17 cellular contexts compared by ENCODE assay signal in the genomic region with DNA sequence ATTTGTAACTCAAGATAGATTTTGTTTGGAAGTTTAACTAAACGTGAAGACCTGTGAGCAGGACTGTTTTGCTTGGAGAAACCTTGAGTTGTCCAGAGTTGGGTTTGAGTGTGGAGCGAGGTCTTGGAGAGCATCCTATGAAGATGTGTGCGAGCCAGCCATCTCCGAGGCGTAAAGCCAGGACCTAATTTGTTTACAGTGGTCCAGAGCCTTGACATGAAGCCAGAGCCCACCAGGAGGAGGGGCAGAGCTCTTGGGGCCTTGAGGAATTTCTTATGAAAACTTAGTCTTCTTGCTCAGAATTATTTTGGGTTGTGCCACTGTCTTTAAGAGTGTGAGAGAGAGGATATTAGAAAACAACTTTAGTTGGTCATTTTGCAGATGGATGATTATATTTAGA. TPM values are rescaled to one million over a fixed set of nuclear protein-coding genes. Genes with fewer than 3 reads are reported as not detected.
DNase-seq lines count a peak whose midpoint lies in the region; ATAC-seq and TF ChIP-seq lines count a peak whose summit lies in the region.
"Had no signal": no experiment of that assay in that cellular context is flagged by ENCODE, and none has a peak within 500 bp of the region (broad histone marks: within the 10 kb centered on the region; RNA-seq: fewer than 3 reads in every experiment).

No MANE protein-coding gene starts in this region.

- DNase-seq in activated T-cell treated with anti-CD3 and anti-CD28 coated beads, Interleukin-2, amount 50 U/mL, for 24 hours, result no peak
- DNase-seq in activated T-cell treated with anti-CD3 and anti-CD28 coated beads, Interleukin-2, amount 50 U/mL, for 72 hours, result no peak
- DNase-seq in T-helper 17 cell (no peak), hepatocyte (ENCODE audit: low spot score) (no peak), NCI-H226 (no peak), NCI-H2171 (lab: John Stamatoyannopoulos, UW) (no peak)
- no peak for DNase-seq in activated CD4-positive, alpha-beta T cell treated with anti-CD3 and anti-CD28 coated beads for 4 hours
- DNase-seq: BE2C, DND-41, NCI-H1436, NCI-H2029, NCI-H510A, NCI-H774, PC-9 had no signal

- H3K79me2 ChIP-seq in hepatocyte, result peaks cover 100% of the 10 kb centered on the region

- no peak for TF ChIP-seq CTCF in hepatocyte (IDR thresholded peaks at IDR 0.05; ENCODE audit: poor library complexity)

- H3K9ac ChIP-seq in stomach smooth muscle (ENCODE audit: low read length in 2 of 2), result no peak overlapping the region

- peaks cover 99% of the 10 kb centered on the region for H4K20me1 ChIP-seq in hepatocyte (ENCODE audit: insufficient read depth, poor library complexity, severe bottlenecking)

- H3K9me3 Mint-ChIP-seq in activated T-cell treated with anti-CD3 and anti-CD28 coated beads, Interleukin-2, amount 50 U/mL, for 24 hours, result no peaks in the 10 kb centered on the region
- no peaks in the 10 kb centered on the region for H3K9me3 Mint-ChIP-seq in activated T-cell treated with anti-CD3 and anti-CD28 coated beads, Interleukin-2, amount 50 U/mL, for 72 hours

- H3K27me3 ChIP-seq in hepatocyte (no peaks in the 10 kb centered on the region), stomach smooth muscle (ENCODE audit: control insufficient read depth in 1 of 2, insufficient read depth in 2 of 2, low read length in 2 of 2) (no peaks in the 10 kb centered on the region)
- H3K27me3 ChIP-seq: BE2C had no signal

- no peak for ATAC-seq in activated T-cell treated with anti-CD3 and anti-CD28 coated beads, Interleukin-2, amount 50 U/mL, for 72 hours (replicated peaks in 1 of 2)
- ATAC-seq in T-helper 17 cell, result no peak
- ATAC-seq: K562 had no signal

- H3K36me3 Mint-ChIP-seq in activated T-cell treated with anti-CD3 and anti-CD28 coated beads, Interleukin-2, amount 50 U/mL, for 24 hours (ENCODE audit: low read depth), result peaks cover 58% of the 10 kb centered on the region
- peaks cover 12 to 17% of the 10 kb centered on the region in 2 donors for H3K36me3 Mint-ChIP-seq in activated T-cell treated with anti-CD3 and anti-CD28 coated beads, Interleukin-2, amount 50 U/mL, for 72 hours (ENCODE audit: insufficient read depth in 2 of 2)
- peaks cover 4% of the 10 kb centered on the region for H3K36me3 Mint-ChIP-seq in T-helper 17 cell (ENCODE audit: low read depth)

- H3K36me3 ChIP-seq in hepatocyte (replicated peaks; ENCODE audit: insufficient read depth, low read depth), result no peaks in the 10 kb centered on the region
- H3K36me3 ChIP-seq in stomach smooth muscle (ENCODE audit: control insufficient read depth in 2 of 2, insufficient read depth in 2 of 2, low read length in 2 of 2), result peaks cover 0 to 2% of the 10 kb centered on the region in 2 donors
- H3K36me3 ChIP-seq: BE2C had no signal

- H2AFZ ChIP-seq in hepatocyte, result no peak overlapping the region
- H2AFZ ChIP-seq: PC-9 had no signal

- H3K4me3 Mint-ChIP-seq in activated T-cell treated with anti-CD3 and anti-CD28 coated beads, Interleukin-2, amount 50 U/mL, for 24 hours, result no peak overlapping the region
- no peak overlapping the region for H3K4me3 Mint-ChIP-seq in activated T-cell treated with anti-CD3 and anti-CD28 coated beads, Interleukin-2, amount 50 U/mL, for 72 hours
- no peak overlapping the region for H3K4me3 Mint-ChIP-seq in T-helper 17 cell

- no peaks in the 10 kb centered on the region for H3K9me2 ChIP-seq in hepatocyte (replicated peaks; ENCODE audit: insufficient read depth)

- WGBS in hepatocyte (ENCODE audit: low lambda C conversion rate, missing lambda C conversion rate), result 71% methylated on average over 5 of the region's 5 CpGs

- H3K4me1 Mint-ChIP-seq in activated T-cell treated with anti-CD3 and anti-CD28 coated beads, Interleukin-2, amount 50 U/mL, for 24 hours (ENCODE audit: low read depth), result peaks cover 83% of the 10 kb centered on the region
- peaks cover 87% of the 10 kb centered on the region for H3K4me1 Mint-ChIP-seq in activated T-cell treated with anti-CD3 and anti-CD28 coated beads, Interleukin-2, amount 50 U/mL, for 72 hours (ENCODE audit: low read depth)
- peaks cover 56% of the 10 kb centered on the region for H3K4me1 Mint-ChIP-seq in T-helper 17 cell

- peak overlapping the region; percentile 18 for H3K27ac Mint-ChIP-seq in activated T-cell treated with anti-CD3 and anti-CD28 coated beads, Interleukin-2, amount 50 U/mL, for 24 hours
- no peak overlapping the region for H3K27ac Mint-ChIP-seq in activated T-cell treated with anti-CD3 and anti-CD28 coated beads, Interleukin-2, amount 50 U/mL, for 72 hours
- peak overlapping the region; percentile 53 for H3K27ac Mint-ChIP-seq in T-helper 17 cell

- H3K4me2 ChIP-seq in hepatocyte, result no peak overlapping the region
- H3K4me2 ChIP-seq: PC-9 had no signal

- H3K9me3 ChIP-seq in T-helper 17 cell (ENCODE audit: control insufficient read depth, low read length, poor library complexity, severe bottlenecking) (no peaks in the 10 kb centered on the region), hepatocyte (ENCODE audit: low read depth) (no peaks in the 10 kb centered on the region), stomach smooth muscle (ENCODE audit: control insufficient read depth in 2 of 2, low read length in 2 of 2) (no peaks in the 10 kb centered on the region)
- H3K9me3 ChIP-seq: BE2C had no signal

- H3K27ac ChIP-seq in hepatocyte, result peak overlapping the region; percentile 12
- peak overlapping the region; percentile 6 for H3K27ac ChIP-seq in stomach smooth muscle (ENCODE audit: low read length)
- H3K27ac ChIP-seq: 22Rv1 had no signal

- H3K4me3 ChIP-seq in hepatocyte (no peak overlapping the region), stomach smooth muscle (ENCODE audit: low read length in 2 of 2) (no peak overlapping the region)
- H3K4me3 ChIP-seq: K562, PC-9 had no signal

- peaks cover 35% of the 10 kb centered on the region for H3K4me1 ChIP-seq in hepatocyte (ENCODE audit: insufficient read depth)
- peaks cover 47% of the 10 kb centered on the region for H3K4me1 ChIP-seq in stomach smooth muscle (ENCODE audit: control insufficient read depth, insufficient read depth, low read length)
- H3K4me1 ChIP-seq: BE2C had no signal

- H3K27me3 Mint-ChIP-seq in activated T-cell treated with anti-CD3 and anti-CD28 coated beads, Interleukin-2, amount 50 U/mL, for 24 hours, result no peaks in the 10 kb centered on the region
- H3K27me3 Mint-ChIP-seq in activated T-cell treated with anti-CD3 and anti-CD28 coated beads, Interleukin-2, amount 50 U/mL, for 72 hours (ENCODE audit: low read depth), result no peaks in the 10 kb centered on the region
- H3K27me3 Mint-ChIP-seq in T-helper 17 cell, result no peaks in the 10 kb centered on the region

RNA-seq across cellular contexts. Expression of a gene that starts 6.3 kb away (rescaled TPM):
- total RNA-seq in activated T-cell treated with anti-CD3 and anti-CD28 coated beads, Interleukin-2, amount 50 U/mL, for 72 hours, result 100 to 1,000 TPM; 102 to 104 TPM
- total RNA-seq in T-helper 17 cell (10 to 100 TPM; 48.6 to 50.6 TPM), hepatocyte (95.1 and 101 TPM in 2 replicates)
- polyA plus RNA-seq in hepatocyte, result 7.3 and 8.1 TPM in 2 replicates
